Comparison of ENCODE assay signal across 8 cellular contexts in genomic region chr4:41217020-41217333, GRCh38. TPM values are rescaled to one million over a fixed set of nuclear protein-coding genes. Genes with fewer than 3 reads are reported as not detected.
A peak's percentile ranks its signal among the peaks of the same experiment; 100 is the strongest.
DNase-seq lines count a peak whose midpoint lies in the region; ATAC-seq and TF ChIP-seq lines count a peak whose summit lies in the region.

No MANE protein-coding gene starts in this region.

- H3K36me3 Mint-ChIP-seq in chondrocyte (ENCODE audit: low read depth) = no peaks in the 10 kb centered on the region
- H3K36me3 Mint-ChIP-seq in naive B cell = peaks cover 0 to 6% of the 10 kb centered on the region in 2 donors

- DNase-seq in AG04449 (ENCODE audit: low read depth, low spot score) = no peak
- DNase-seq in LNCaP clone FGC (ENCODE audit: low read depth) = no peak
- DNase-seq in chondrocyte (ENCODE audit: low spot score) = no peak
- DNase-seq in naive B cell = no peak
- DNase-seq in AG08396 (ENCODE audit: low spot score) = no peak
- no peak for DNase-seq in DMS153 (lab: John Stamatoyannopoulos, UW)
- DNase-seq in NCI-H2081 treated with DMSO at 0.1 percent for 48 hours (lab: John Stamatoyannopoulos, UW) = no peak

- no peaks in the 10 kb centered on the region for H3K9me3 Mint-ChIP-seq in chondrocyte (ENCODE audit: low read depth)
- peaks cover 0 to 6% (median 0%) of the 10 kb centered on the region in 7 donors for H3K9me3 Mint-ChIP-seq in naive B cell

- H3K27ac Mint-ChIP-seq in chondrocyte (ENCODE audit: unreplicated experiment) (peak overlapping the region; percentile 98), naive B cell (no peak overlapping the region)

- ATAC-seq in naive B cell (ENCODE audit: low read depth in 2 of 2) (no peak), HG02610 (IDR thresholded peaks at IDR 0.05; ENCODE audit: unreplicated experiment) (no peak)

- TF ChIP-seq CTCF in AG04449 (IDR thresholded peaks at IDR 0.05; ENCODE audit: insufficient read depth, low read length, missing control alignments) (no peak), LNCaP clone FGC (IDR thresholded peaks at IDR 0.05; ENCODE audit: control insufficient read depth, extremely low read depth, insufficient read depth) (no peak), chondrocyte (IDR thresholded peaks at IDR 0.05) (no peak)

- peak overlapping the region; percentile 78 for H3K4me3 Mint-ChIP-seq in chondrocyte (ENCODE audit: unreplicated experiment)
- H3K4me3 Mint-ChIP-seq in naive B cell = peak overlapping the region in 7 of 8 donors; percentile 47 to 77 (median 66)

- CTCF ChIA-PET in AG04449 (lab: Yijun Ruan, JAX) = interaction anchor here (1.0 to 14.0 kb wide), 10 partner anchors 11 to 481 kb away, joined by 4 to 336 read pairs (median 7); no protein-coding TSS in a partner anchor

- H3K4me3 ChIP-seq in AG04449 (ENCODE audit: low read depth, low read length) = peak overlapping the region; percentile 71
- peak overlapping the region; percentile 81 for H3K4me3 ChIP-seq in LNCaP clone FGC (ENCODE audit: low read depth, low read length)

- peaks cover 39% of the 10 kb centered on the region for H3K4me1 Mint-ChIP-seq in chondrocyte (ENCODE audit: low read depth)
- peaks cover 9 to 29% (median 28%) of the 10 kb centered on the region in 3 donors for H3K4me1 Mint-ChIP-seq in naive B cell

- POLR2A ChIA-PET in AG04449 (lab: Yijun Ruan, JAX) = interaction anchor here (1.3 kb wide), 1 partner anchor 40 kb away, joined by 6 read pairs; the partner anchor contains the start of gene UCHL1

- H3K27me3 Mint-ChIP-seq in chondrocyte (ENCODE audit: low read depth) (no peaks in the 10 kb centered on the region), naive B cell (peaks cover 61 to 79% (median 76%) of the 10 kb centered on the region in 3 donors)

RNA-seq across cellular contexts. Expression of gene APBB2, which starts 2.6 kb away (rescaled TPM):
- total RNA-seq in chondrocyte = 111 to 192 TPM (median 119 TPM) in 3 replicates
- 10 to 100 TPM in 5 of 6 donors, 1 to 10 TPM in 1; 8.6 to 23.5 (median 15.7) TPM for polyA plus RNA-seq in naive B cell (ENCODE audit: low read depth in 6 of 6)

RNA-seq across cellular contexts. Expression of gene UCHL1, which starts 39.8 kb away (rescaled TPM):
- total RNA-seq in chondrocyte = 771 to 856 TPM (median 807 TPM) in 3 replicates
- polyA plus RNA-seq in naive B cell (ENCODE audit: low read depth in 6 of 6) = under 1 TPM in 1 of 6 donors, not detected in 5; 0.57 TPM
